Comparison of ENCODE assay signal across 1 cellular context in the genomic region with DNA sequence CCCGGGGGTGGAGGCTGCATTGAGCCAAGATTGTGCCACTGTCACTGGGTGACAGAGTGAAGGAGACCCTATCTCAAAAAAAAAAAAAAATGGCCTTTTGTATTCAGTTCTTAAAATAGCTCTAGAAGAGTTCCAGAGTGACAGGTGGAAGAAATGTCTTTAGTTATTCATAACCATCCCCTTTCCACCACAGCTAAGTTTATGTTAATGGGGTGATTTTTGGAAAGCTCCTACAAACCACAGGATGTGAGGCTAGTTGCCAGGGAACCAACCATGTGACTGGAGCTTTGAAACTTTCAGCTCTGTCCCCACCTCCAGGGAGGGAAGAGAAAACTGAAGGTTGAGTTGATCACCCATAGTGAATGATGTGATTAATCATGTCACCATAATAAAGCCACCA.
TF ChIP-seq lines count a peak whose summit lies in the region.

No MANE protein-coding gene starts in this region.

TF ChIP-seq in HepG2, 621 proteins besides CTCF, POLR2A, EP300 and RAD21:
- TF ChIP-seq, protein P1, sequence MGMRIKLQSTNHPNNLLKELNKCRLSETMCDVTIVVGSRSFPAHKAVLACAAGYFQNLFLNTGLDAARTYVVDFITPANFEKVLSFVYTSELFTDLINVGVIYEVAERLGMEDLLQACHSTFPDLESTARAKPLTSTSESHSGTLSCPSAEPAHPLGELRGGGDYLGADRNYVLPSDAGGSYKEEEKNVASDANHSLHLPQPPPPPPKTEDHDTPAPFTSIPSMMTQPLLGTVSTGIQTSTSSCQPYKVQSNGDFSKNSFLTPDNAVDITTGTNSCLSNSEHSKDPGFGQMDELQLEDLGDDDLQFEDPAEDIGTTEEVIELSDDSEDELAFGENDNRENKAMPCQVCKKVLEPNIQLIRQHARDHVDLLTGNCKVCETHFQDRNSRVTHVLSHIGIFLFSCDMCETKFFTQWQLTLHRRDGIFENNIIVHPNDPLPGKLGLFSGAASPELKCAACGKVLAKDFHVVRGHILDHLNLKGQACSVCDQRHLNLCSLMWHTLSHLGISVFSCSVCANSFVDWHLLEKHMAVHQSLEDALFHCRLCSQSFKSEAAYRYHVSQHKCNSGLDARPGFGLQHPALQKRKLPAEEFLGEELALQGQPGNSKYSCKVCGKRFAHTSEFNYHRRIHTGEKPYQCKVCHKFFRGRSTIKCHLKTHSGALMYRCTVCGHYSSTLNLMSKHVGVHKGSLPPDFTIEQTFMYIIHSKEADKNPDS (CRISPR knock-in tag; IDR thresholded peaks at IDR 0.05): no peak
- TF ChIP-seq ZSCAN9 (CRISPR knock-in tag; IDR thresholded peaks at IDR 0.05; ENCODE audit: borderline replicate concordance) (no peak), RCOR2 (CRISPR knock-in tag; IDR thresholded peaks at IDR 0.05) (no peak), AHR (CRISPR knock-in tag; IDR thresholded peaks at IDR 0.05) (no peak), ZNF207 (IDR thresholded peaks at IDR 0.05; ENCODE audit: borderline replicate concordance) (no peak), FOXA3 (CRISPR knock-in tag; IDR thresholded peaks at IDR 0.05) (no peak), ZSCAN20 (CRISPR knock-in tag; IDR thresholded peaks at IDR 0.05; ENCODE audit: borderline replicate concordance) (no peak), BHLHE40 (IDR thresholded peaks at IDR 0.05; ENCODE audit: low read length) (no peak), TBX2 (CRISPR knock-in tag; IDR thresholded peaks at IDR 0.05; ENCODE audit: borderline replicate concordance) (no peak), ZMYM3 (CRISPR knock-in tag; IDR thresholded peaks at IDR 0.05) (no peak), KDM1A (CRISPR knock-in tag; IDR thresholded peaks at IDR 0.05) (no peak), ZNF543 (CRISPR knock-in tag; IDR thresholded peaks at IDR 0.05) (no peak), ZNF296 (CRISPR knock-in tag; conservative IDR thresholded peaks at IDR 0.05) (no peak)
